27 cellular contexts compared by ENCODE assay signal in genomic region chr19:45786533-45786894, GRCh38. TPM values are rescaled to one million over a fixed set of nuclear protein-coding genes. Genes with fewer than 3 reads are reported as not detected.
A peak's percentile ranks its signal among the peaks of the same experiment; 100 is the strongest.
DNase-seq lines count a peak whose midpoint lies in the region; ATAC-seq and TF ChIP-seq lines count a peak whose summit lies in the region.
"Had no signal": no experiment of that assay in that cellular context is flagged by ENCODE, and none has a peak within 500 bp of the region (broad histone marks: within the 10 kb centered on the region; RNA-seq: fewer than 3 reads in every experiment).

No MANE protein-coding gene starts in this region.

- H4K5ac ChIP-seq in IMR-90 (ENCODE audit: low read depth, low read length): no peak overlapping the region

- H2BK120ac ChIP-seq in IMR-90 (ENCODE audit: low read depth, low read length): no peak overlapping the region

- no peak overlapping the region for H3K4ac ChIP-seq in IMR-90 (ENCODE audit: low read depth, low read length)

- H3K4me1 ChIP-seq in IMR-90 (ENCODE audit: control insufficient read depth, insufficient read depth, low read length): peaks cover 22% of the 10 kb centered on the region
- peaks cover 52 to 72% (median 58%) of the 10 kb centered on the region in 4 donors for H3K4me1 ChIP-seq in esophagus muscularis mucosa
- H3K4me1 ChIP-seq in sigmoid colon: peaks cover 0 to 51% (median 44%) of the 10 kb centered on the region in 4 donors

- no peaks in the 10 kb centered on the region for H3K9me3 ChIP-seq in IMR-90 (ENCODE audit: control insufficient read depth, insufficient read depth, low read length)
- no peaks in the 10 kb centered on the region for H3K9me3 ChIP-seq in esophagus muscularis mucosa
- no peaks in the 10 kb centered on the region for H3K9me3 ChIP-seq in sigmoid colon
- H3K9me3 ChIP-seq: A549, SJCRH30 had no signal

- dilution Hi-C loops in IMR-90 (cut with HindIII; ENCODE audit: low sequenced_read_pairs, unreplicated experiment): no loop called here

- in situ Hi-C loops in IMR-90 (cut with MboI; ENCODE audit: low sequenced_read_pairs): no loop called here

- 95% methylated on average over 14 of the region's 21 CpGs; no CpG with 5 or more reads in 1 of the 2 experiments for WGBS in IMR-90 (ENCODE audit: extremely low coverage in 2 of 2, insufficient read length in 1 of 2), 2 experiments
- WGBS in esophagus muscularis mucosa: 94% methylated on average over 14 of the region's 21 CpGs
- 92 to 96% methylated on average over 21 of the region's 21 CpGs for WGBS in sigmoid colon, 2 donors

- H3K9ac ChIP-seq in IMR-90 (ENCODE audit: low read depth, low read length): no peak overlapping the region

- H2BK5ac ChIP-seq in IMR-90 (ENCODE audit: low read depth, low read length, poor library complexity, severe bottlenecking): no peak overlapping the region

- no peak overlapping the region for H3K27ac Mint-ChIP-seq in chondrocyte (ENCODE audit: unreplicated experiment)
- H3K27ac Mint-ChIP-seq: CD4-positive, alpha-beta memory T cell had no signal

- TF ChIP-seq POLR2A in IMR-90 (IDR thresholded peaks at IDR 0.05; ENCODE audit: low read depth, low read length): no peak
- no peak for TF ChIP-seq POLR2A in esophagus muscularis mucosa (IDR thresholded peaks at IDR 0.05; ENCODE audit: low read depth)
- no peak for TF ChIP-seq POLR2A in sigmoid colon (IDR thresholded peaks at IDR 0.05)

- no peak overlapping the region for H3K27ac ChIP-seq in IMR-90 (ENCODE audit: insufficient read depth, low read length)
- H3K27ac ChIP-seq in esophagus muscularis mucosa (replicated peaks in 1 of 4): peak overlapping the region; percentile 94 to 97 (median 95)
- H3K27ac ChIP-seq in sigmoid colon: peak overlapping the region in 3 of 4 donors; percentile 96 to 98 (median 97)
- H3K27ac ChIP-seq: A549, SJCRH30 had no signal

- peak overlapping the region; percentile 49 for H2AK9ac ChIP-seq in IMR-90 (replicated peaks; ENCODE audit: low read depth, low read length, poor library complexity)

- H2AFZ ChIP-seq in IMR-90 (replicated peaks; ENCODE audit: low read length, poor library complexity): no peak overlapping the region

- no peak for ATAC-seq in IMR-90 (ENCODE audit: low read depth)
- no peak for ATAC-seq in GM21825 (IDR thresholded peaks at IDR 0.05; ENCODE audit: unreplicated experiment)
- ATAC-seq in activated CD4-positive, CD25-positive, alpha-beta regulatory T cell treated with anti-CD3 and anti-CD28 coated beads, Interleukin-2, amount 50 U/mL, for 24 hours: no peak
- ATAC-seq: A549, HCT116, SK-N-SH treated with all-trans-retinoic acid at 6 μM for 48 hours had no signal

- TF ChIP-seq EP300 in esophagus muscularis mucosa (IDR thresholded peaks at IDR 0.05): no peak
- TF ChIP-seq EP300 in sigmoid colon (IDR thresholded peaks at IDR 0.05): no peak

- H2AK5ac ChIP-seq in IMR-90 (ENCODE audit: low read depth, low read length): no peak overlapping the region

- H3K9me1 ChIP-seq in IMR-90 (ENCODE audit: insufficient read depth, low read length): peaks cover 15% of the 10 kb centered on the region

- H4K8ac ChIP-seq in IMR-90 (ENCODE audit: low read depth in 2 of 2, low read length in 2 of 2): no peak overlapping the region

- TF ChIP-seq CTCF in IMR-90 (conservative IDR thresholded peaks at IDR 0.05; ENCODE audit: low read depth, low read length) (no peak), esophagus muscularis mucosa (IDR thresholded peaks at IDR 0.05) (no peak), sigmoid colon (IDR thresholded peaks at IDR 0.05) (no peak), chondrocyte (IDR thresholded peaks at IDR 0.05) (no peak)

- no peak overlapping the region for H4K91ac ChIP-seq in IMR-90 (ENCODE audit: insufficient read depth, low read depth, low read length)

- H3K27me3 Mint-ChIP-seq in chondrocyte (ENCODE audit: low read depth): no peaks in the 10 kb centered on the region

- no peak overlapping the region for H2BK20ac ChIP-seq in IMR-90 (ENCODE audit: low read depth, low read length)

- peaks cover 50% of the 10 kb centered on the region for H3K36me3 ChIP-seq in IMR-90 (ENCODE audit: control insufficient read depth, insufficient read depth, low read length)
- H3K36me3 ChIP-seq in esophagus muscularis mucosa: peaks cover 20 to 63% (median 57%) of the 10 kb centered on the region in 4 donors
- peaks cover 0 to 60% (median 30%) of the 10 kb centered on the region in 4 donors for H3K36me3 ChIP-seq in sigmoid colon

- H3K56ac ChIP-seq in IMR-90 (ENCODE audit: extremely low read depth, insufficient read depth, low read length): no peak overlapping the region

- no peak overlapping the region for H2BK15ac ChIP-seq in IMR-90 (ENCODE audit: low read depth, low read length)

- no peak overlapping the region for H3K23ac ChIP-seq in IMR-90 (ENCODE audit: low read depth, low read length)

- peaks cover 31% of the 10 kb centered on the region for H3K4me1 Mint-ChIP-seq in chondrocyte (ENCODE audit: low read depth)

- POLR2A ChIA-PET in IMR-90 (lab: Charles Lee; ENCODE audit: unreplicated experiment): no interaction called here

- H3K18ac ChIP-seq in IMR-90 (ENCODE audit: low read depth, low read length): no peak overlapping the region

- no peak overlapping the region for H3K14ac ChIP-seq in IMR-90 (replicated peaks; ENCODE audit: low read depth, low read length)

- intact Hi-C loops in IMR-90 (cut with micrococcal nuclease) (no loop called here), esophagus muscularis mucosa (cut with DNase I) (no loop called here), sigmoid colon (cut with DNase I) (loop anchor here (10.0 kb wide), 1 partner anchor 282 kb away; the partner anchor contains the start of gene VASP)

- H3K4me2 ChIP-seq in IMR-90 (ENCODE audit: low read depth, low read length): no peak overlapping the region
- H3K4me2 ChIP-seq: A549 had no signal

- H3K36me3 Mint-ChIP-seq in chondrocyte (ENCODE audit: low read depth): peaks cover 24% of the 10 kb centered on the region

- H3K9me3 Mint-ChIP-seq in chondrocyte (ENCODE audit: low read depth): no peaks in the 10 kb centered on the region
- H3K9me3 Mint-ChIP-seq: CD4-positive, alpha-beta memory T cell had no signal

- no peaks in the 10 kb centered on the region for H3K27me3 ChIP-seq in IMR-90 (ENCODE audit: control insufficient read depth, insufficient read depth, low read length)
- H3K27me3 ChIP-seq in esophagus muscularis mucosa: no peaks in the 10 kb centered on the region
- H3K27me3 ChIP-seq in sigmoid colon: no peaks in the 10 kb centered on the region
- H3K27me3 ChIP-seq: SJCRH30 had no signal

- DNase-seq in Daoy (ENCODE audit: low read depth) (peak; percentile 2), IMR-90 (no peak), esophagus muscularis mucosa (ENCODE audit: extremely low spot score) (no peak), sigmoid colon (no peak), chondrocyte (ENCODE audit: low spot score) (no peak)
- DNase-seq: C1 segment of cervical spinal cord; CD4-positive, alpha-beta memory T cell; COR-L47; EL; GDM1; KBM-7; MV-4-11; NCI-H1105 treated with DMSO at 0.1 percent for 48 hours; NCI-H2029; NCI-H446; NCI-H524 treated with DMSO at 0.1 percent for 48 hours; NCI-H774; SJCRH30 had no signal

- CTCF ChIA-PET in IMR-90 (lab: Yijun Ruan, JAX): no interaction called here

- H3K4me3 ChIP-seq in IMR-90 (ENCODE audit: insufficient read depth, low read depth, low read length) (no peak overlapping the region), esophagus muscularis mucosa (no peak overlapping the region), sigmoid colon (no peak overlapping the region)
- H3K4me3 ChIP-seq: A549, SJCRH30 had no signal

- peaks cover 21 to 75% of the 10 kb centered on the region in 2 experiments for H3K79me1 ChIP-seq in IMR-90 (ENCODE audit: low read depth in 1 of 2, low read length in 2 of 2)

- TF ChIP-seq RAD21 in IMR-90 (IDR thresholded peaks at IDR 0.05; ENCODE audit: low read length): no peak

- peaks cover 8% of the 10 kb centered on the region; the same call in 1 of the 2 replicates for H4K20me1 ChIP-seq in IMR-90 (ENCODE audit: insufficient read depth, low read length)

- BruUV-seq in IMR-90 (replicated peaks; lab: Mats Ljungman, UMichigan): no TSS peak

- H3K4me3 Mint-ChIP-seq in chondrocyte (ENCODE audit: unreplicated experiment): no peak overlapping the region
- H3K4me3 Mint-ChIP-seq: CD4-positive, alpha-beta memory T cell had no signal

RNA-seq across cellular contexts. Expression of gene DMPK, which starts 4.2 kb away (rescaled TPM):
- total RNA-seq in Daoy (2014; rRNA removed; shearing (Covaris generic)): 8.4 and 8.7 TPM in 2 replicates
- 7.9 and 10.0 TPM in 2 replicates for total RNA-seq in IMR-90 (2012; rRNA removed)
- polyA plus RNA-seq in IMR-90 (2012; rRNA removed): 48.5 and 50.7 TPM in 2 replicates
- 39.1 and 50.8 TPM in 2 replicates for polyA plus RNA-seq in IMR-90 (2012; cell fraction: cytosol; rRNA removed)
- 395 and 718 TPM in 2 replicates for polyA plus RNA-seq in IMR-90 (2012; cell fraction: nucleus; rRNA removed; ENCODE audit: low replicate concordance)
- total RNA-seq in esophagus muscularis mucosa: 100 to 1,000 TPM; 247 to 487 (median 347) TPM
- 100 to 1,000 TPM in 3 of 4 donors, 10 to 100 TPM in 1; 62.2 to 219 (median 168) TPM for total RNA-seq in sigmoid colon
- 10 to 100 TPM in 1 of 3 donors, 1 to 10 TPM in 2; 7.2 to 43.0 (median 8.8) TPM for polyA plus RNA-seq in sigmoid colon
- total RNA-seq in chondrocyte: 95.0 to 176 TPM (median 162 TPM) in 3 replicates

RNA-seq across cellular contexts. Expression of gene DMWD, which starts 6.1 kb away (rescaled TPM):
- total RNA-seq in Daoy (2014; rRNA removed; shearing (Covaris generic)): 16.7 and 22.1 TPM in 2 replicates
- total RNA-seq in IMR-90 (2012; rRNA removed) (9.7 and 10.0 TPM in 2 replicates), esophagus muscularis mucosa (10 to 100 TPM; 56.0 to 88.7 (median 63.3) TPM), sigmoid colon (10 to 100 TPM; 21.1 to 59.5 (median 36.8) TPM), chondrocyte (77.6 to 83.0 TPM (median 79.4 TPM) in 3 replicates)
- polyA plus RNA-seq in IMR-90 (2012; rRNA removed) (28.5 and 33.1 TPM in 2 replicates), sigmoid colon (10 to 100 TPM; 13.2 to 30.4 (median 14.8) TPM)
- polyA plus RNA-seq in IMR-90 (2012; cell fraction: cytosol; rRNA removed): 16.5 and 25.3 TPM in 2 replicates
- 159 and 263 TPM in 2 replicates for polyA plus RNA-seq in IMR-90 (2012; cell fraction: nucleus; rRNA removed; ENCODE audit: low replicate concordance)

RNA-seq across cellular contexts. Expression of gene SIX5, which starts 17.5 kb away (rescaled TPM):
- 5.1 and 9.5 TPM in 2 replicates for total RNA-seq in Daoy (2014; rRNA removed; shearing (Covaris generic))
- total RNA-seq in IMR-90 (2012; rRNA removed): 0.90 and 1.4 TPM in 2 replicates
- 15.5 TPM in 2 replicates for polyA plus RNA-seq in IMR-90 (2012; rRNA removed)
- polyA plus RNA-seq in IMR-90 (2012; cell fraction: cytosol; rRNA removed): 11.5 and 18.1 TPM in 2 replicates
- 24.5 and 68.5 TPM in 2 replicates for polyA plus RNA-seq in IMR-90 (2012; cell fraction: nucleus; rRNA removed; ENCODE audit: low replicate concordance)
- total RNA-seq in esophagus muscularis mucosa: 10 to 100 TPM; 18.2 to 39.9 (median 28.8) TPM
- 10 to 100 TPM; 16.8 to 20.7 (median 18.7) TPM for total RNA-seq in sigmoid colon
- polyA plus RNA-seq in sigmoid colon: 10 to 100 TPM in 1 of 3 donors, 1 to 10 TPM in 2; 4.2 to 11.6 (median 7.8) TPM
- 29.3 to 33.8 TPM (median 33.0 TPM) in 3 replicates for total RNA-seq in chondrocyte

RNA-seq across cellular contexts. Expression of gene RSPH6A, which starts 28.6 kb away (rescaled TPM):
- total RNA-seq in Daoy (2014; rRNA removed; shearing (Covaris generic)): 0.06 TPM in 1 of 2 replicates, not detected in the other
- total RNA-seq in IMR-90 (2012; rRNA removed): under 0.01 TPM in 2 replicates
- 0.09 TPM in 1 of 2 replicates, not detected in the other for polyA plus RNA-seq in IMR-90 (2012; rRNA removed)
- 0.04 TPM in 1 of 2 replicates, not detected in the other for polyA plus RNA-seq in IMR-90 (2012; cell fraction: cytosol; rRNA removed)
- polyA plus RNA-seq in IMR-90 (2012; cell fraction: nucleus; rRNA removed; ENCODE audit: low replicate concordance): 0.04 and 0.05 TPM in 2 replicates
- under 1 TPM in 1 of 4 donors, not detected in 3; 0.11 TPM for total RNA-seq in esophagus muscularis mucosa
- total RNA-seq in sigmoid colon: not detected
- under 1 TPM in 1 of 3 donors, not detected in 2; 0.12 TPM for polyA plus RNA-seq in sigmoid colon
- total RNA-seq in chondrocyte: 0.15 TPM in 1 of 3 replicates, not detected in the others
- total RNA-seq: H4, HT-29 had no signal
- polyA plus RNA-seq: A549; CD4-positive, alpha-beta memory T cell had no signal

RNA-seq across cellular contexts. Expression of gene MEIOSIN, which starts 53.3 kb away (rescaled TPM):
- total RNA-seq in Daoy (2014; rRNA removed; shearing (Covaris generic)): not detected in 2 replicates
- total RNA-seq in IMR-90 (2012; rRNA removed): not detected in 2 replicates
- not detected in 2 replicates for polyA plus RNA-seq in IMR-90 (2012; rRNA removed)
- not detected in 2 replicates for polyA plus RNA-seq in IMR-90 (2012; cell fraction: cytosol; rRNA removed)
- not detected in 2 replicates for polyA plus RNA-seq in IMR-90 (2012; cell fraction: nucleus; rRNA removed; ENCODE audit: low replicate concordance)
- not detected for total RNA-seq in esophagus muscularis mucosa
- not detected for total RNA-seq in sigmoid colon
- polyA plus RNA-seq in sigmoid colon: not detected
- total RNA-seq in chondrocyte: not detected in 3 replicates
- total RNA-seq: CD4-positive, alpha-beta memory T cell; H4; HT-29; LHCN-M2; MCF 10A; SJCRH30 had no signal
- polyA plus RNA-seq: A549; CD4-positive, alpha-beta memory T cell had no signal
